Comparison of ENCODE assay signal across 16 cellular contexts in genomic region chr1:148385371-148386030, GRCh38.
DNase-seq lines count a peak whose midpoint lies in the region; ATAC-seq and TF ChIP-seq lines count a peak whose summit lies in the region.
"Had no signal": no experiment of that assay in that cellular context is flagged by ENCODE, and none has a peak within 500 bp of the region (broad histone marks: within the 10 kb centered on the region; RNA-seq: fewer than 3 reads in every experiment).

No MANE protein-coding gene starts in this region.

- no peaks in the 10 kb centered on the region for H3K9me3 Mint-ChIP-seq in activated naive CD4-positive, alpha-beta T cell treated with anti-CD3 and anti-CD28 coated beads for 36 hours
- H3K9me3 Mint-ChIP-seq in endothelial cell (ENCODE audit: unreplicated experiment) = no peaks in the 10 kb centered on the region
- H3K9me3 Mint-ChIP-seq in stimulated activated memory B cell treated with anti-CD40 and anti-IgM and Interleukin-4, amounts not matched to agents 10 μg/mL and 1 μg/mL and 100 μg/mL, for 72 hours = no peaks in the 10 kb centered on the region
- H3K9me3 Mint-ChIP-seq: T-helper 1 cell treated with Interleukin-12 subunit alpha and Interleukin-12 subunit beta and Interleukin-4 antibody, amounts not matched to agents 30 μg/mL and 1 μg/mL, for 36 hours had no signal

- CTCF ChIA-PET in activated naive CD4-positive, alpha-beta T cell treated with anti-CD3 and anti-CD28 coated beads for 36 hours (lab: Charles Lee) = no interaction called here

- no peak for ATAC-seq in stimulated activated memory B cell treated with anti-CD40 and anti-IgM and Interleukin-4, amounts not matched to agents 10 μg/mL and 1 μg/mL and 100 μg/mL, for 72 hours
- ATAC-seq in GM18519 (IDR thresholded peaks at IDR 0.05; ENCODE audit: low FRiP score, unreplicated experiment) (no peak), GM18498 (IDR thresholded peaks at IDR 0.05; ENCODE audit: unreplicated experiment) (no peak)

- no peak for DNase-seq in activated naive CD4-positive, alpha-beta T cell treated with anti-CD3 and anti-CD28 coated beads for 36 hours
- DNase-seq in activated naive CD4-positive, alpha-beta T cell (lab: John Stamatoyannopoulos, UW) = no peak
- peak; percentile 34 for DNase-seq in MV-4-11 (lab: John Stamatoyannopoulos, UW)
- DNase-seq in endothelial cell (ENCODE audit: low spot score) = no peak
- no peak for DNase-seq in stimulated activated CD4-positive, alpha-beta T cell treated with anti-CD3 and anti-CD28 coated beads, Interleukin-2, amount 100 ng/mL, for 48 hours
- DNase-seq: activated CD4-positive, CD25-positive, alpha-beta regulatory T cell; MG63; NCI-H2029; NCI-H510A treated with DMSO at 0.1 percent for 48 hours; SHP77; spleen; thyroid gland had no signal

- no peak overlapping the region for H3K4me3 Mint-ChIP-seq in activated naive CD4-positive, alpha-beta T cell treated with anti-CD3 and anti-CD28 coated beads for 36 hours
- peak overlapping the region; percentile 11 for H3K4me3 Mint-ChIP-seq in endothelial cell (ENCODE audit: unreplicated experiment)
- no peak overlapping the region for H3K4me3 Mint-ChIP-seq in stimulated activated memory B cell treated with anti-CD40 and anti-IgM and Interleukin-4, amounts not matched to agents 10 μg/mL and 1 μg/mL and 100 μg/mL, for 72 hours
- H3K4me3 Mint-ChIP-seq: T-helper 1 cell treated with Interleukin-12 subunit alpha and Interleukin-12 subunit beta and Interleukin-4 antibody, amounts not matched to agents 30 μg/mL and 1 μg/mL, for 36 hours had no signal

- peaks cover 33% of the 10 kb centered on the region for H3K4me1 Mint-ChIP-seq in activated naive CD4-positive, alpha-beta T cell treated with anti-CD3 and anti-CD28 coated beads for 36 hours (ENCODE audit: low read depth)
- H3K4me1 Mint-ChIP-seq in endothelial cell (ENCODE audit: unreplicated experiment) = peaks cover 54% of the 10 kb centered on the region
- peaks cover 46% of the 10 kb centered on the region for H3K4me1 Mint-ChIP-seq in stimulated activated memory B cell treated with anti-CD40 and anti-IgM and Interleukin-4, amounts not matched to agents 10 μg/mL and 1 μg/mL and 100 μg/mL, for 72 hours

- H3K27me3 Mint-ChIP-seq in activated naive CD4-positive, alpha-beta T cell treated with anti-CD3 and anti-CD28 coated beads for 36 hours (ENCODE audit: low read depth) = no peaks in the 10 kb centered on the region
- peaks cover 10% of the 10 kb centered on the region for H3K27me3 Mint-ChIP-seq in endothelial cell (ENCODE audit: unreplicated experiment)
- H3K27me3 Mint-ChIP-seq in stimulated activated memory B cell treated with anti-CD40 and anti-IgM and Interleukin-4, amounts not matched to agents 10 μg/mL and 1 μg/mL and 100 μg/mL, for 72 hours = no peaks in the 10 kb centered on the region

- H3K27ac Mint-ChIP-seq in activated naive CD4-positive, alpha-beta T cell treated with anti-CD3 and anti-CD28 coated beads for 36 hours = peak overlapping the region; percentile 7
- H3K27ac Mint-ChIP-seq in endothelial cell (ENCODE audit: unreplicated experiment) = peak overlapping the region; percentile 65
- peak overlapping the region; percentile 48 for H3K27ac Mint-ChIP-seq in stimulated activated memory B cell treated with anti-CD40 and anti-IgM and Interleukin-4, amounts not matched to agents 10 μg/mL and 1 μg/mL and 100 μg/mL, for 72 hours
- H3K27ac Mint-ChIP-seq: T-helper 1 cell treated with Interleukin-12 subunit alpha and Interleukin-12 subunit beta and Interleukin-4 antibody, amounts not matched to agents 30 μg/mL and 1 μg/mL, for 36 hours had no signal

- intact Hi-C loops in activated naive CD4-positive, alpha-beta T cell treated with anti-CD3 and anti-CD28 coated beads for 36 hours (cut with micrococcal nuclease) = loop anchor here (10.0 kb wide), 1 partner anchor 841 kb away; the partner anchor contains the start of gene BCL9

- no peak for TF ChIP-seq CTCF in endothelial cell (IDR thresholded peaks at IDR 0.05; ENCODE audit: unreplicated experiment)

- no peaks in the 10 kb centered on the region for H3K36me3 Mint-ChIP-seq in activated naive CD4-positive, alpha-beta T cell treated with anti-CD3 and anti-CD28 coated beads for 36 hours (ENCODE audit: low read depth)
- no peaks in the 10 kb centered on the region for H3K36me3 Mint-ChIP-seq in endothelial cell (ENCODE audit: low read depth, unreplicated experiment)
- H3K36me3 Mint-ChIP-seq in stimulated activated memory B cell treated with anti-CD40 and anti-IgM and Interleukin-4, amounts not matched to agents 10 μg/mL and 1 μg/mL and 100 μg/mL, for 72 hours = no peaks in the 10 kb centered on the region

Comparison
In these comparisons a context has a peak if more than half of its experiments do, and no peak if none do; other contexts are left out.
1. H3K27ac Mint-ChIP-seq: peak in every context shown above with its lines; median percentile 65 in endothelial cell; 48 in stimulated activated memory B cell treated with anti-CD40 and anti-IgM and Interleukin-4, amounts not matched to agents 10 μg/mL and 1 μg/mL and 100 μg/mL, for 72 hours; 7 in activated naive CD4-positive, alpha-beta T cell treated with anti-CD3 and anti-CD28 coated beads for 36 hours.